Comparison of ENCODE assay signal across 8 cellular contexts in genomic region chr17:40358323-40359038, GRCh38. TPM values are rescaled to one million over a fixed set of nuclear protein-coding genes. Genes with fewer than 3 reads are reported as not detected.
DNase-seq lines count a peak whose midpoint lies in the region; ATAC-seq, FAIRE-seq and TF ChIP-seq lines count a peak whose summit lies in the region.

No MANE protein-coding gene starts in this region.

- peak; percentile 77 for DNase-seq in M059J (ENCODE audit: low read depth)
- DNase-seq in SJSA1 (ENCODE audit: low read depth in 1 of 2, low spot score in 2 of 2): peak; percentile 80 to 84
- peak; percentile 80 for DNase-seq in activated effector memory CD4-positive, alpha-beta T cell treated with Interleukin-2 at 50 U/mL for 16 hours
- DNase-seq in fibroblast of peridontal ligament (ENCODE audit: extremely low read depth): peak; percentile 88
- peak; percentile 91 for DNase-seq in neural progenitor cell (ENCODE audit: low spot score)
- DNase-seq in stromal cell of bone marrow (ENCODE audit: low read depth): peak; percentile 75

- H3K9me3 Mint-ChIP-seq in neural progenitor cell: no peaks in the 10 kb centered on the region

- H3K9ac ChIP-seq in neural progenitor cell: no peak overlapping the region

- H3K36me3 Mint-ChIP-seq in neural progenitor cell: peaks cover 2% of the 10 kb centered on the region

- H3K4me1 Mint-ChIP-seq in neural progenitor cell: peaks cover 22% of the 10 kb centered on the region

- peak; percentile 94 for TF ChIP-seq CTCF in neural progenitor cell (IDR thresholded peaks at IDR 0.05)

- H3K36me3 ChIP-seq in SJSA1: peaks cover 38% of the 10 kb centered on the region
- no peaks in the 10 kb centered on the region for H3K36me3 ChIP-seq in neural progenitor cell

- no peak for ATAC-seq in HG02981 (IDR thresholded peaks at IDR 0.05; ENCODE audit: unreplicated experiment)

- H3K9me3 ChIP-seq in SJSA1 (replicated peaks) (no peaks in the 10 kb centered on the region), neural progenitor cell (ENCODE audit: low read depth) (no peaks in the 10 kb centered on the region)

- peak; percentile 97 for FAIRE-seq in G401.6 (lab: Jason Lieb, UNC)

- H3K4me3 ChIP-seq in SJSA1 (no peak overlapping the region), neural progenitor cell (peak overlapping the region; percentile 19)

- H4K20me1 ChIP-seq in neural progenitor cell (ENCODE audit: low read depth): no peaks in the 10 kb centered on the region

- H3K4me3 Mint-ChIP-seq in neural progenitor cell: peak overlapping the region; percentile 37

- H3F3A ChIP-seq in neural progenitor cell (ENCODE audit: low read depth): peaks cover 9% of the 10 kb centered on the region

- no peaks in the 10 kb centered on the region for H3K79me2 ChIP-seq in neural progenitor cell (ENCODE audit: low read depth)

- H3K4me2 ChIP-seq in neural progenitor cell: peak overlapping the region; percentile 73

- peaks cover 34% of the 10 kb centered on the region for H3K4me1 ChIP-seq in SJSA1 (replicated peaks)
- no peaks in the 10 kb centered on the region for H3K4me1 ChIP-seq in neural progenitor cell

- H3K27me3 ChIP-seq in SJSA1 (replicated peaks) (no peaks in the 10 kb centered on the region), neural progenitor cell (peaks cover 37% of the 10 kb centered on the region)

- H3K27ac ChIP-seq in SJSA1 (no peak overlapping the region), neural progenitor cell (no peak overlapping the region)

- H2AFZ ChIP-seq in neural progenitor cell (replicated peaks): peak overlapping the region; percentile 82

- peaks cover 10% of the 10 kb centered on the region for H3K27me3 Mint-ChIP-seq in neural progenitor cell (ENCODE audit: insufficient read depth, low read depth)

- no peak overlapping the region for H3K27ac Mint-ChIP-seq in neural progenitor cell

RNA-seq across cellular contexts. Expression of gene GJD3, which starts 6.1 kb away (rescaled TPM):
- total RNA-seq in M059J (2014; rRNA removed; shearing (Covaris generic)): not detected in 2 replicates
- total RNA-seq in SJSA1 (2014; rRNA removed; shearing (Covaris generic)): not detected in 2 replicates
- total RNA-seq in neural progenitor cell (ENCODE audit: low replicate concordance): not detected in 2 replicates

RNA-seq across cellular contexts. Expression of gene RARA, which starts 49.5 kb away (rescaled TPM):
- total RNA-seq in M059J (2014; rRNA removed; shearing (Covaris generic)): 9.4 and 17.8 TPM in 2 replicates
- total RNA-seq in SJSA1 (2014; rRNA removed; shearing (Covaris generic)): 30.7 and 38.5 TPM in 2 replicates
- 9.0 and 9.4 TPM in 2 replicates for total RNA-seq in neural progenitor cell (ENCODE audit: low replicate concordance)

RNA-seq across cellular contexts. Expression of gene TOP2A, which starts 59.2 kb away (rescaled TPM):
- total RNA-seq in M059J (2014; rRNA removed; shearing (Covaris generic)): 190 and 252 TPM in 2 replicates
- total RNA-seq in SJSA1 (2014; rRNA removed; shearing (Covaris generic)): 264 and 389 TPM in 2 replicates
- total RNA-seq in neural progenitor cell (ENCODE audit: low replicate concordance): 566 and 968 TPM in 2 replicates
